In genomic region chr5:31366941-31367340, GRCh38 we compare ENCODE assay signal across 1 cellular context.
A peak's percentile ranks its signal among the peaks of the same experiment; 100 is the strongest.
TF ChIP-seq lines count a peak whose summit lies in the region.

No MANE protein-coding gene starts in this region.

TF ChIP-seq in IMR-90, 13 proteins besides CTCF, POLR2A, EP300 and RAD21:
- no peak for TF ChIP-seq MAZ (IDR thresholded peaks at IDR 0.05; ENCODE audit: borderline replicate concordance, low read depth, low read length)
- no peak for TF ChIP-seq MXI1 (IDR thresholded peaks at IDR 0.05; ENCODE audit: borderline replicate concordance, low read depth, low read length)
- TF ChIP-seq NFE2L2 (IDR thresholded peaks at IDR 0.05; ENCODE audit: low read depth, low read length), result no peak
- peak; percentile 45; the same call in 1 of the 2 replicates for TF ChIP-seq MAFK (IDR thresholded peaks at IDR 0.05; ENCODE audit: low read depth, low read length)
- no peak for TF ChIP-seq ELK1 (IDR thresholded peaks at IDR 0.05; ENCODE audit: borderline replicate concordance, low read depth, low read length)
- no peak for TF ChIP-seq CHD1 (IDR thresholded peaks at IDR 0.05; ENCODE audit: low read depth, low read length)
- TF ChIP-seq BHLHE40 (IDR thresholded peaks at IDR 0.05; ENCODE audit: low read depth, low read length), result no peak
- no peak for TF ChIP-seq FOS (IDR thresholded peaks at IDR 0.05; ENCODE audit: low read depth, low read length)
